In the genomic region with DNA sequence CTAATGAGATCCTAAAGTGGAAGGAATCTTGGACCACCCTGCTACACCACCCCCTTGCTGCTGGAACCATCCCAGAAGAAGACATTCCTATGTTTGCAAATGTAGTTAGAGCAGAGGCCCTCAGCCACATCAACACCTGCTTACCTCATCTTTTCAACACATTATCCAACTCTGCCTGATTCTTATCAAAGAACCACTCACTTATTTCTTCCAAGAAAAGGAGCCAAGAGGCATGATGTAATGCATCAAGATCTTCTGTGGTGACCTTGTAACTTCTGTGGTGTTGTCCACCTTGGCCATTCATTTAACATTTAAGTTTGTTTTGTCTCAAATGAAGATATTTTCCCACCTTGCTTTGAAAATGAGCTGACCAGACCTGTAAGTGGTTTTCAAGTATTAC, we compare ENCODE assay signal across 31 cellular contexts.
"Had no signal": no experiment of that assay in that cellular context is flagged by ENCODE, and none has a peak within 500 bp of the region (broad histone marks: within the 10 kb centered on the region; RNA-seq: fewer than 3 reads in every experiment).

No MANE protein-coding gene starts in this region.

- H3K9me3 ChIP-seq: ascending aorta, heart left ventricle had no signal

- H3K36me3 ChIP-seq: ascending aorta, brain microvascular endothelial cell, heart left ventricle, WERI-Rb-1 had no signal

- H3K27me3 ChIP-seq: ascending aorta, brain microvascular endothelial cell, dorsolateral prefrontal cortex, heart left ventricle had no signal

- H3K27ac ChIP-seq: ascending aorta, brain microvascular endothelial cell, coronary artery, dorsolateral prefrontal cortex, heart left ventricle, WERI-Rb-1 had no signal

- FAIRE-seq: bronchial epithelial cell, frontal cortex had no signal

- H3K4me1 ChIP-seq: ascending aorta, heart left ventricle had no signal

- H3K4me3 ChIP-seq: ascending aorta, coronary artery, dorsolateral prefrontal cortex, heart left ventricle had no signal

- ATAC-seq: activated CD4-positive, alpha-beta T cell treated with anti-CD3 and anti-CD28 coated beads for 36 hours; activated CD8-positive, alpha-beta memory T cell treated with anti-CD3 and anti-CD28 coated beads, Interleukin-2, amount 10 ng/mL, durations not matched to agents 7 days and 5 days; activated CD8-positive, alpha-beta T cell treated with anti-CD3 and anti-CD28 coated beads, Interleukin-2, amount 10 ng/mL, durations not matched to agents 7 days and 5 days; activated naive CD4-positive, alpha-beta T cell treated with anti-CD3 and anti-CD28 coated beads, Interleukin-2, amount 50 U/mL, for 72 hours; activated T-cell treated with anti-CD3 and anti-CD28 coated beads, Interleukin-2, amount 50 U/mL, for 72 hours; esophagus mucosa; heart left ventricle; T-helper 17 cell had no signal

- DNase-seq: activated CD4-positive, alpha-beta memory T cell treated with anti-CD3 and anti-CD28 coated beads for 36 hours; activated CD4-positive, alpha-beta T cell treated with anti-CD3 and anti-CD28 coated beads for 36 hours; activated CD4-positive, alpha-beta T cell treated with anti-CD3 and anti-CD28 coated beads, Interleukin-2, amount 10 ng/mL, durations not matched to agents 24 days and 14 days; activated CD4-positive, CD25-positive, alpha-beta regulatory T cell; activated CD4-positive, CD25-positive, alpha-beta regulatory T cell treated with anti-CD3 and anti-CD28 coated beads, Interleukin-2, amount 50 U/mL, for 72 hours; activated CD8-positive, alpha-beta memory T cell treated with anti-CD3 and anti-CD28 coated beads, Interleukin-2, amount 10 ng/mL, durations not matched to agents 7 days and 5 days; activated CD8-positive, alpha-beta memory T cell treated with anti-CD3 and anti-CD28 coated beads, Interleukin-2, amount 50 U/mL, for 4 hours; activated CD8-positive, alpha-beta T cell treated with anti-CD3 and anti-CD28 coated beads, Interleukin-2, amount 10 ng/mL, durations not matched to agents 7 days and 5 days; activated gamma-delta T cell; activated naive CD4-positive, alpha-beta T cell; activated naive CD4-positive, alpha-beta T cell treated with anti-CD3 and anti-CD28 coated beads, Interleukin-2, amount 10 ng/mL, durations not matched to agents 7 days and 5 days; activated naive CD8-positive, alpha-beta T cell treated with anti-CD3 and anti-CD28 coated beads, Interleukin-2, amount 10 ng/mL, durations not matched to agents 7 days and 5 days; activated T-cell treated with anti-CD3 and anti-CD28 coated beads, Interleukin-2, amount 50 U/mL, for 24 hours; activated T-cell treated with anti-CD3 and anti-CD28 coated beads, Interleukin-2, amount 50 U/mL, for 72 hours; brain microvascular endothelial cell; dorsolateral prefrontal cortex; effector memory CD4-positive, alpha-beta T cell; endodermal cell; foreskin fibroblast; glutamatergic neuron; heart left ventricle; T-helper 1 cell; T-helper 17 cell; T1000; WERI-Rb-1 had no signal
